Comparison of ENCODE assay signal across 1 cellular context in the genomic region with DNA sequence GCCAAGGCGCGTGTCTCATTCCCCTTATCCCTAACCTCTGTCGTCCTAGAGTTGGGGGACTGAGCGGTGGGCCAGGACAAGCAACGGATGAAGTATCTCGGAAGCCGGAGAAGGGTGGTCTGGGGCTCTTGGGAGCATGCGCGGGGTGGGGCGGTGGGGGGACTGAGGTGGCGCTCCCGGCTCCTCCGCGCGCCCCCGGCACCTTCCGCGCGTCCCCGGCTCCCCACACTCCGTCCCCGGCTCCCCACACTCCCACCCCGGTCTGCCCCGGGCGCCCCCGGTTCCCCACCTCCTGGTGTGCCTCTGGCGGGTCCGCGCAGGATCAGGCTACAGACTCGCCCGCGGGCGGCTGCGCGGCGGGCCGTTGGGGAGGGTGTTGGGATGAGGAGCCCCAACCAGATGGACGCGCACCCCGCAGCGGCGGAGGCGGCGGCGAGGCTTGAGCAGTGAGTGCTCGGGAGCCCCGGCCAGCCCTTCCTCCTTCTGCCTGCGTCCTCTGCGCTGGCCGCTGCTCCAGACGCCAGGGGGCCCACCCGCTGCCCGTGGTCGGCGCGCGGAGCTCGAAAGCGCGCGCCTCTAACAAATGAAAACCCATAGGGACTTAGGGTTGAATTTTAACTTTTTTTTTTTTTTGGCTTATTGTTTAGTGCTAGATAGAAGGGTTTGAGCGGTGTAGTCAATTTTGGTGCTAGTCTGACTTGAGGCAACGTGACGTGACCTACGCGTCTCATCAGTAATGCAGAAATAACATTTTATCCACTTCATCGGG.
TF ChIP-seq lines count a peak whose summit lies in the region.

No MANE protein-coding gene starts in this region.

TF ChIP-seq in HepG2, 621 proteins besides CTCF, POLR2A, EP300 and RAD21 (continued from another document and continues in another):
- TF ChIP-seq MAFF (IDR thresholded peaks at IDR 0.05; ENCODE audit: low read depth, low read length) (no peak), WIZ (CRISPR knock-in tag; IDR thresholded peaks at IDR 0.05) (no peak), ZIK1 (CRISPR knock-in tag; IDR thresholded peaks at IDR 0.05; ENCODE audit: borderline replicate concordance, low read depth) (peak; percentile 88), ZSCAN29 (CRISPR knock-in tag; conservative IDR thresholded peaks at IDR 0.05) (no peak), ZNF564 (CRISPR knock-in tag; IDR thresholded peaks at IDR 0.05) (0 out of 2 replicates have a peak, but pooled peaks have one; percentile 63), FOSL1 (CRISPR knock-in tag; IDR thresholded peaks at IDR 0.05; ENCODE audit: borderline replicate concordance) (no peak), HHEX (CRISPR knock-in tag; IDR thresholded peaks at IDR 0.05) (no peak), ESRRA (CRISPR knock-in tag; IDR thresholded peaks at IDR 0.05; ENCODE audit: low read depth) (no peak), ZNF121 (CRISPR knock-in tag; IDR thresholded peaks at IDR 0.05) (peak; percentile 43; the same call in 1 of the 2 replicates), ARID2 (CRISPR knock-in tag; IDR thresholded peaks at IDR 0.05; ENCODE audit: borderline replicate concordance) (peak; percentile 61; the same call in 1 of the 2 replicates), IKZF4 (CRISPR knock-in tag; IDR thresholded peaks at IDR 0.05; ENCODE audit: borderline replicate concordance, low read depth, not compliant biosample characterization) (no peak), CREM (IDR thresholded peaks at IDR 0.05) (no peak), CREM (CRISPR knock-in tag; IDR thresholded peaks at IDR 0.05) (peak; percentile 5; the same call in 1 of the 2 replicates), PPARG (CRISPR knock-in tag; conservative IDR thresholded peaks at IDR 0.05) (no peak; the same call in 1 of the 2 replicates), TEAD3 (CRISPR knock-in tag; optimal IDR thresholded peaks at IDR 0.05; ENCODE audit: borderline replicate concordance) (peak; percentile 26), SOX6 (IDR thresholded peaks at IDR 0.05) (no peak), SOX6 (CRISPR knock-in tag; IDR thresholded peaks at IDR 0.05) (no peak; the same call in none of the 2 replicates), REL (CRISPR knock-in tag; conservative IDR thresholded peaks at IDR 0.05) (no peak), HNRNPLL (IDR thresholded peaks at IDR 0.05; ENCODE audit: low read depth, low read length, poor library complexity, severe bottlenecking) (peak; percentile 97), ZNF331 (CRISPR knock-in tag; IDR thresholded peaks at IDR 0.05) (no peak), TBP (CRISPR knock-in tag; IDR thresholded peaks at IDR 0.05) (no peak), ZNF572 (CRISPR knock-in tag; IDR thresholded peaks at IDR 0.05) (no peak), RARG (CRISPR knock-in tag; IDR thresholded peaks at IDR 0.05; ENCODE audit: low read depth) (no peak), XRCC5 (optimal IDR thresholded peaks at IDR 0.05; ENCODE audit: low read length) (peak; percentile 92), TBX2 (CRISPR knock-in tag; IDR thresholded peaks at IDR 0.05; ENCODE audit: borderline replicate concordance) (peak; percentile 81), STAG1 (CRISPR knock-in tag; IDR thresholded peaks at IDR 0.05) (peak; percentile 73), ZNF777 (CRISPR knock-in tag; IDR thresholded peaks at IDR 0.05) (peak; percentile 65), SUZ12 (IDR thresholded peaks at IDR 0.05; ENCODE audit: low read depth, low read length) (no peak), MED13 (CRISPR knock-in tag; IDR thresholded peaks at IDR 0.05) (0 out of 2 replicates have a peak, but pooled peaks have one; percentile 57), TAF1 (CRISPR knock-in tag; IDR thresholded peaks at IDR 0.05) (peak; percentile 57), RARA (CRISPR knock-in tag; IDR thresholded peaks at IDR 0.05) (0 out of 2 replicates have a peak, but pooled peaks have one; percentile 25), SIN3A (IDR thresholded peaks at IDR 0.05; ENCODE audit: borderline replicate concordance, low read depth, low read length) (no peak; the same call in 1 of the 2 replicates), ZMYM2 (CRISPR knock-in tag; IDR thresholded peaks at IDR 0.05) (no peak), SOX5 (CRISPR knock-in tag; IDR thresholded peaks at IDR 0.05; ENCODE audit: borderline replicate concordance) (no peak), KLF15 (CRISPR knock-in tag; IDR thresholded peaks at IDR 0.05; ENCODE audit: borderline replicate concordance) (no peak)
- TF ChIP-seq, protein P1, sequence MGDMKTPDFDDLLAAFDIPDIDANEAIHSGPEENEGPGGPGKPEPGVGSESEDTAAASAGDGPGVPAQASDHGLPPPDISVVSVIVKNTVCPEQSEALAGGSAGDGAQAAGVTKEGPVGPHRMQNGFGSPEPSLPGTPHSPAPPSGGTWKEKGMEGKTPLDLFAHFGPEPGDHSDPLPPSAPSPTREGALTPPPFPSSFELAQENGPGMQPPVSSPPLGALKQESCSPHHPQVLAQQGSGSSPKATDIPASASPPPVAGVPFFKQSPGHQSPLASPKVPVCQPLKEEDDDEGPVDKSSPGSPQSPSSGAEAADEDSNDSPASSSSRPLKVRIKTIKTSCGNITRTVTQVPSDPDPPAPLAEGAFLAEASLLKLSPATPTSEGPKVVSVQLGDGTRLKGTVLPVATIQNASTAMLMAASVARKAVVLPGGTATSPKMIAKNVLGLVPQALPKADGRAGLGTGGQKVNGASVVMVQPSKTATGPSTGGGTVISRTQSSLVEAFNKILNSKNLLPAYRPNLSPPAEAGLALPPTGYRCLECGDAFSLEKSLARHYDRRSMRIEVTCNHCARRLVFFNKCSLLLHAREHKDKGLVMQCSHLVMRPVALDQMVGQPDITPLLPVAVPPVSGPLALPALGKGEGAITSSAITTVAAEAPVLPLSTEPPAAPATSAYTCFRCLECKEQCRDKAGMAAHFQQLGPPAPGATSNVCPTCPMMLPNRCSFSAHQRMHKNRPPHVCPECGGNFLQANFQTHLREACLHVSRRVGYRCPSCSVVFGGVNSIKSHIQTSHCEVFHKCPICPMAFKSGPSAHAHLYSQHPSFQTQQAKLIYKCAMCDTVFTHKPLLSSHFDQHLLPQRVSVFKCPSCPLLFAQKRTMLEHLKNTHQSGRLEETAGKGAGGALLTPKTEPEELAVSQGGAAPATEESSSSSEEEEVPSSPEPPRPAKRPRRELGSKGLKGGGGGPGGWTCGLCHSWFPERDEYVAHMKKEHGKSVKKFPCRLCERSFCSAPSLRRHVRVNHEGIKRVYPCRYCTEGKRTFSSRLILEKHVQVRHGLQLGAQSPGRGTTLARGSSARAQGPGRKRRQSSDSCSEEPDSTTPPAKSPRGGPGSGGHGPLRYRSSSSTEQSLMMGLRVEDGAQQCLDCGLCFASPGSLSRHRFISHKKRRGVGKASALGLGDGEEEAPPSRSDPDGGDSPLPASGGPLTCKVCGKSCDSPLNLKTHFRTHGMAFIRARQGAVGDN (CRISPR knock-in tag; IDR thresholded peaks at IDR 0.05): peak; percentile 78
- TF ChIP-seq, protein P2, sequence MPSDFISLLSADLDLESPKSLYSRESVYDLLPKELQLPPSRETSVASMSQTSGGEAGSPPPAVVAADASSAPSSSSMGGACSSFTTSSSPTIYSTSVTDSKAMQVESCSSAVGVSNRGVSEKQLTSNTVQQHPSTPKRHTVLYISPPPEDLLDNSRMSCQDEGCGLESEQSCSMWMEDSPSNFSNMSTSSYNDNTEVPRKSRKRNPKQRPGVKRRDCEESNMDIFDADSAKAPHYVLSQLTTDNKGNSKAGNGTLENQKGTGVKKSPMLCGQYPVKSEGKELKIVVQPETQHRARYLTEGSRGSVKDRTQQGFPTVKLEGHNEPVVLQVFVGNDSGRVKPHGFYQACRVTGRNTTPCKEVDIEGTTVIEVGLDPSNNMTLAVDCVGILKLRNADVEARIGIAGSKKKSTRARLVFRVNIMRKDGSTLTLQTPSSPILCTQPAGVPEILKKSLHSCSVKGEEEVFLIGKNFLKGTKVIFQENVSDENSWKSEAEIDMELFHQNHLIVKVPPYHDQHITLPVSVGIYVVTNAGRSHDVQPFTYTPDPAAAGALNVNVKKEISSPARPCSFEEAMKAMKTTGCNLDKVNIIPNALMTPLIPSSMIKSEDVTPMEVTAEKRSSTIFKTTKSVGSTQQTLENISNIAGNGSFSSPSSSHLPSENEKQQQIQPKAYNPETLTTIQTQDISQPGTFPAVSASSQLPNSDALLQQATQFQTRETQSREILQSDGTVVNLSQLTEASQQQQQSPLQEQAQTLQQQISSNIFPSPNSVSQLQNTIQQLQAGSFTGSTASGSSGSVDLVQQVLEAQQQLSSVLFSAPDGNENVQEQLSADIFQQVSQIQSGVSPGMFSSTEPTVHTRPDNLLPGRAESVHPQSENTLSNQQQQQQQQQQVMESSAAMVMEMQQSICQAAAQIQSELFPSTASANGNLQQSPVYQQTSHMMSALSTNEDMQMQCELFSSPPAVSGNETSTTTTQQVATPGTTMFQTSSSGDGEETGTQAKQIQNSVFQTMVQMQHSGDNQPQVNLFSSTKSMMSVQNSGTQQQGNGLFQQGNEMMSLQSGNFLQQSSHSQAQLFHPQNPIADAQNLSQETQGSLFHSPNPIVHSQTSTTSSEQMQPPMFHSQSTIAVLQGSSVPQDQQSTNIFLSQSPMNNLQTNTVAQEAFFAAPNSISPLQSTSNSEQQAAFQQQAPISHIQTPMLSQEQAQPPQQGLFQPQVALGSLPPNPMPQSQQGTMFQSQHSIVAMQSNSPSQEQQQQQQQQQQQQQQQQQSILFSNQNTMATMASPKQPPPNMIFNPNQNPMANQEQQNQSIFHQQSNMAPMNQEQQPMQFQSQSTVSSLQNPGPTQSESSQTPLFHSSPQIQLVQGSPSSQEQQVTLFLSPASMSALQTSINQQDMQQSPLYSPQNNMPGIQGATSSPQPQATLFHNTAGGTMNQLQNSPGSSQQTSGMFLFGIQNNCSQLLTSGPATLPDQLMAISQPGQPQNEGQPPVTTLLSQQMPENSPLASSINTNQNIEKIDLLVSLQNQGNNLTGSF (CRISPR knock-in tag; IDR thresholded peaks at IDR 0.05): no peak
- TF ChIP-seq, protein P3, sequence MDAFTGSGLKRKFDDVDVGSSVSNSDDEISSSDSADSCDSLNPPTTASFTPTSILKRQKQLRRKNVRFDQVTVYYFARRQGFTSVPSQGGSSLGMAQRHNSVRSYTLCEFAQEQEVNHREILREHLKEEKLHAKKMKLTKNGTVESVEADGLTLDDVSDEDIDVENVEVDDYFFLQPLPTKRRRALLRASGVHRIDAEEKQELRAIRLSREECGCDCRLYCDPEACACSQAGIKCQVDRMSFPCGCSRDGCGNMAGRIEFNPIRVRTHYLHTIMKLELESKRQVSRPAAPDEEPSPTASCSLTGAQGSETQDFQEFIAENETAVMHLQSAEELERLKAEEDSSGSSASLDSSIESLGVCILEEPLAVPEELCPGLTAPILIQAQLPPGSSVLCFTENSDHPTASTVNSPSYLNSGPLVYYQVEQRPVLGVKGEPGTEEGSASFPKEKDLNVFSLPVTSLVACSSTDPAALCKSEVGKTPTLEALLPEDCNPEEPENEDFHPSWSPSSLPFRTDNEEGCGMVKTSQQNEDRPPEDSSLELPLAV (CRISPR knock-in tag; conservative IDR thresholded peaks at IDR 0.05; ENCODE audit: low read depth): no peak
- TF ChIP-seq, protein P4, sequence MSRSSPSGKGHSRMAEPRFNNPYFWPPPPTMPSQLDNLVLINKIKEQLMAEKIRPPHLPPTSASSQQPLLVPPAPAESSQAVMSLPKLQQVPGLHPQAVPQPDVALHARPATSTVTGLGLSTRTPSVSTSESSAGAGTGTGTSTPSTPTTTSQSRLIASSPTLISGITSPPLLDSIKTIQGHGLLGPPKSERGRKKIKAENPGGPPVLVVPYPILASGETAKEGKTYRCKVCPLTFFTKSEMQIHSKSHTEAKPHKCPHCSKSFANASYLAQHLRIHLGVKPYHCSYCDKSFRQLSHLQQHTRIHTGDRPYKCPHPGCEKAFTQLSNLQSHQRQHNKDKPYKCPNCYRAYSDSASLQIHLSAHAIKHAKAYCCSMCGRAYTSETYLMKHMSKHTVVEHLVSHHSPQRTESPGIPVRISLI (CRISPR knock-in tag; IDR thresholded peaks at IDR 0.05; ENCODE audit: borderline replicate concordance): peak; percentile 69; the same call in 1 of the 2 replicates
- TF ChIP-seq, protein P5, sequence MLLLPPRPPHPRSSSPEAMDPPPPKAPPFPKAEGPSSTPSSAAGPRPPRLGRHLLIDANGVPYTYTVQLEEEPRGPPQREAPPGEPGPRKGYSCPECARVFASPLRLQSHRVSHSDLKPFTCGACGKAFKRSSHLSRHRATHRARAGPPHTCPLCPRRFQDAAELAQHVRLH (CRISPR knock-in tag; IDR thresholded peaks at IDR 0.05; ENCODE audit: borderline replicate concordance, low read depth): peak; percentile 80; the same call in 1 of the 2 replicates
- TF ChIP-seq, protein P6, sequence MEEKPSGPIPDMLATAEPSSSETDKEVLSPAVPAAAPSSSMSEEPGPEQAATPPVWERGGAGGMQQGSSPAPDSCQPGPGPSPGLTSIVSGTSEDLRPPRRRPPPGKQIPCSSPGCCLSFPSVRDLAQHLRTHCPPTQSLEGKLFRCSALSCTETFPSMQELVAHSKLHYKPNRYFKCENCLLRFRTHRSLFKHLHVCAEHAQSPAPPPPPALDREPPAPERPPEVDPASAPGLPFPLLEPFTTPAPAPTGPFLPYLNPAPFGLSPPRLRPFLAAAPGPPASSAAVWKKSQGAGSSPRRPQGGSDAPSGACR (CRISPR knock-in tag; IDR thresholded peaks at IDR 0.05): 0 out of 2 replicates have a peak, but pooled peaks have one; percentile 61
- TF ChIP-seq, protein P7, sequence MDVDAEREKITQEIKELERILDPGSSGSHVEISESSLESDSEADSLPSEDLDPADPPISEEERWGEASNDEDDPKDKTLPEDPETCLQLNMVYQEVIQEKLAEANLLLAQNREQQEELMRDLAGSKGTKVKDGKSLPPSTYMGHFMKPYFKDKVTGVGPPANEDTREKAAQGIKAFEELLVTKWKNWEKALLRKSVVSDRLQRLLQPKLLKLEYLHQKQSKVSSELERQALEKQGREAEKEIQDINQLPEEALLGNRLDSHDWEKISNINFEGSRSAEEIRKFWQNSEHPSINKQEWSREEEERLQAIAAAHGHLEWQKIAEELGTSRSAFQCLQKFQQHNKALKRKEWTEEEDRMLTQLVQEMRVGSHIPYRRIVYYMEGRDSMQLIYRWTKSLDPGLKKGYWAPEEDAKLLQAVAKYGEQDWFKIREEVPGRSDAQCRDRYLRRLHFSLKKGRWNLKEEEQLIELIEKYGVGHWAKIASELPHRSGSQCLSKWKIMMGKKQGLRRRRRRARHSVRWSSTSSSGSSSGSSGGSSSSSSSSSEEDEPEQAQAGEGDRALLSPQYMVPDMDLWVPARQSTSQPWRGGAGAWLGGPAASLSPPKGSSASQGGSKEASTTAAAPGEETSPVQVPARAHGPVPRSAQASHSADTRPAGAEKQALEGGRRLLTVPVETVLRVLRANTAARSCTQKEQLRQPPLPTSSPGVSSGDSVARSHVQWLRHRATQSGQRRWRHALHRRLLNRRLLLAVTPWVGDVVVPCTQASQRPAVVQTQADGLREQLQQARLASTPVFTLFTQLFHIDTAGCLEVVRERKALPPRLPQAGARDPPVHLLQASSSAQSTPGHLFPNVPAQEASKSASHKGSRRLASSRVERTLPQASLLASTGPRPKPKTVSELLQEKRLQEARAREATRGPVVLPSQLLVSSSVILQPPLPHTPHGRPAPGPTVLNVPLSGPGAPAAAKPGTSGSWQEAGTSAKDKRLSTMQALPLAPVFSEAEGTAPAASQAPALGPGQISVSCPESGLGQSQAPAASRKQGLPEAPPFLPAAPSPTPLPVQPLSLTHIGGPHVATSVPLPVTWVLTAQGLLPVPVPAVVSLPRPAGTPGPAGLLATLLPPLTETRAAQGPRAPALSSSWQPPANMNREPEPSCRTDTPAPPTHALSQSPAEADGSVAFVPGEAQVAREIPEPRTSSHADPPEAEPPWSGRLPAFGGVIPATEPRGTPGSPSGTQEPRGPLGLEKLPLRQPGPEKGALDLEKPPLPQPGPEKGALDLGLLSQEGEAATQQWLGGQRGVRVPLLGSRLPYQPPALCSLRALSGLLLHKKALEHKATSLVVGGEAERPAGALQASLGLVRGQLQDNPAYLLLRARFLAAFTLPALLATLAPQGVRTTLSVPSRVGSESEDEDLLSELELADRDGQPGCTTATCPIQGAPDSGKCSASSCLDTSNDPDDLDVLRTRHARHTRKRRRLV (CRISPR knock-in tag; IDR thresholded peaks at IDR 0.05): no peak
